10 cellular contexts compared by ENCODE assay signal in the genomic region with DNA sequence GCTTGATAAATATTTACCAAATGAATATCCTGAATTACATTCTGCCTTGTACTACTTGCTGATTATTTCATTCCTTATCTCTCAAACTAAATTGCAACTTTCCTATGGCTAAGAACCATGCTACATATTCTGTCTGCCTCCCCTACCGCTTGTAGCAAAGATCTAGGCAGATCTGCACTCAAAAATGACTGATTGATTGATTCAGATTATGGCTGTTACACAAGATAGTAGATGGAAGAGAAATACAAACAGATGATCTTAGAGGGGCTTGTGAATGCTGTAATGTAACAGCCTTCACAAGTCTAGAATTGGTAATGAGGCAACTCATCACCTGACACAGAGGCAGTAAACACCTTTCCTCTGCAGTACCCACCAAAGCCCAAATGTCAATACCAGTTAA.
ATAC-seq and TF ChIP-seq lines count a peak whose summit lies in the region.
"Had no signal": no experiment of that assay in that cellular context is flagged by ENCODE, and none has a peak within 500 bp of the region (broad histone marks: within the 10 kb centered on the region; RNA-seq: fewer than 3 reads in every experiment).

No MANE protein-coding gene starts in this region.

- H2AFZ ChIP-seq in neural cell (ENCODE audit: low read depth, low read length), result no peak overlapping the region

- TF ChIP-seq RAD21 in neural cell (conservative IDR thresholded peaks at IDR 0.05), result peak; percentile 21

- no peaks in the 10 kb centered on the region for H3K79me2 ChIP-seq in neural cell (replicated peaks; ENCODE audit: insufficient read depth, low read length)

- H3K9me2 ChIP-seq in neural cell (ENCODE audit: insufficient read depth, low read length), result no peaks in the 10 kb centered on the region

- H3K4me2 ChIP-seq in neural cell (ENCODE audit: low read length), result no peak overlapping the region
- H3K4me2 ChIP-seq: A549; BLaER1; BLaER1 treated with 17β-estradiol and CSF1 and Interleukin-3, amounts not matched to agents 10 nM and 100 nM had no signal

- H3K4me3 ChIP-seq in neural cell (ENCODE audit: low read length), result no peak overlapping the region
- H3K4me3 ChIP-seq: A549; BLaER1; BLaER1 treated with 17β-estradiol and CSF1 and Interleukin-3, amounts not matched to agents 10 nM and 100 nM had no signal

- ATAC-seq in GM21576 (IDR thresholded peaks at IDR 0.05; ENCODE audit: unreplicated experiment), result no peak
- ATAC-seq: A549; CD8-positive, alpha-beta T cell had no signal

- TF ChIP-seq EP300 in neural cell (conservative IDR thresholded peaks at IDR 0.05; ENCODE audit: poor library complexity, severe bottlenecking), result peak; percentile 85

- H3K9me3 ChIP-seq in neural cell (ENCODE audit: low read length), result no peaks in the 10 kb centered on the region
- H3K9me3 ChIP-seq: A549, BE2C, Caco-2 had no signal

- H3K9ac ChIP-seq in neural cell (ENCODE audit: low read length), result no peak overlapping the region
- H3K9ac ChIP-seq: BLaER1; BLaER1 treated with 17β-estradiol and CSF1 and Interleukin-3, amounts not matched to agents 10 nM and 100 nM had no signal

- H3K27ac ChIP-seq in neural cell (ENCODE audit: low read length), result no peak overlapping the region
- H3K27ac ChIP-seq: 22Rv1; A549; BLaER1; BLaER1 treated with 17β-estradiol and CSF1 and Interleukin-3, amounts not matched to agents 10 nM and 100 nM; C4-2B had no signal

- no peaks in the 10 kb centered on the region for H3F3A ChIP-seq in neural cell (ENCODE audit: insufficient read depth, low read length, poor library complexity, severe bottlenecking)

- H3K27me3 ChIP-seq in neural cell (ENCODE audit: insufficient read depth, low read depth, low read length), result no peaks in the 10 kb centered on the region
- H3K27me3 ChIP-seq: BE2C; BLaER1; BLaER1 treated with 17β-estradiol and CSF1 and Interleukin-3, amounts not matched to agents 10 nM and 100 nM had no signal

- no peaks in the 10 kb centered on the region for H4K20me1 ChIP-seq in neural cell (ENCODE audit: insufficient read depth)
- H4K20me1 ChIP-seq: BLaER1; BLaER1 treated with 17β-estradiol and CSF1 and Interleukin-3, amounts not matched to agents 10 nM and 100 nM had no signal

- no peak for TF ChIP-seq CTCF in neural cell (IDR thresholded peaks at IDR 0.05; ENCODE audit: poor library complexity, severe bottlenecking)

- H3K36me3 ChIP-seq in neural cell (ENCODE audit: insufficient read depth, low read length), result no peaks in the 10 kb centered on the region
- H3K36me3 ChIP-seq: BE2C; BLaER1; BLaER1 treated with 17β-estradiol and CSF1 and Interleukin-3, amounts not matched to agents 10 nM and 100 nM had no signal

TF ChIP-seq in neural cell, 6 proteins besides CTCF, POLR2A, EP300 and RAD21:
- TF ChIP-seq TAF1 (IDR thresholded peaks at IDR 0.05; ENCODE audit: low read depth) (no peak), REST (IDR thresholded peaks at IDR 0.05; ENCODE audit: borderline replicate concordance) (no peak), POLR2AphosphoS5 (IDR thresholded peaks at IDR 0.05) (peak; percentile 52)
